Comparison of ENCODE assay signal across 9 cellular contexts in genomic region chr2:234954551-234954992, GRCh38. TPM values are rescaled to one million over a fixed set of nuclear protein-coding genes. Genes with fewer than 3 reads are reported as not detected.
DNase-seq lines count a peak whose midpoint lies in the region; ATAC-seq and TF ChIP-seq lines count a peak whose summit lies in the region.
"Had no signal": no experiment of that assay in that cellular context is flagged by ENCODE, and none has a peak within 500 bp of the region (broad histone marks: within the 10 kb centered on the region; RNA-seq: fewer than 3 reads in every experiment).

No MANE protein-coding gene starts in this region.

- POLR2A ChIA-PET in CD4-positive, alpha-beta T cell (lab: Charles Lee): no interaction called here
- POLR2A ChIA-PET in RWPE1 (lab: Yijun Ruan, JAX; ENCODE audit: low non-redundant PET): no interaction called here

- intact Hi-C loops in CD4-positive, alpha-beta T cell (cut with DNase I, micrococcal nuclease): no loop called here

- H3K27me3 Mint-ChIP-seq in CD4-positive, alpha-beta T cell: peaks cover 73% of the 10 kb centered on the region

- DNase-seq in CD4-positive, alpha-beta T cell: no peak
- DNase-seq in RWPE1 (ENCODE audit: low spot score) (no peak), foreskin fibroblast (peak in 1 of 2 donors; percentile 34), omental fat pad (ENCODE audit: low spot score) (no peak), NCI-H524 (lab: John Stamatoyannopoulos, UW) (no peak), iPS-NIHi11 (ENCODE audit: low spot score) (no peak)
- DNase-seq: effector memory CD8-positive, alpha-beta T cell had no signal

- peak overlapping the region; percentile 25 for H3K4me3 Mint-ChIP-seq in CD4-positive, alpha-beta T cell

- ATAC-seq in CD4-positive, alpha-beta T cell (ENCODE audit: poor library complexity): no peak
- peak; percentile 21 for ATAC-seq in omental fat pad (ENCODE audit: low FRiP score)
- no peak for ATAC-seq in GM18867 (IDR thresholded peaks at IDR 0.05; ENCODE audit: unreplicated experiment)
- no peak for ATAC-seq in HG02938 (IDR thresholded peaks at IDR 0.05; ENCODE audit: unreplicated experiment)
- ATAC-seq: effector memory CD8-positive, alpha-beta T cell had no signal

- no peak for TF ChIP-seq CTCF in CD4-positive, alpha-beta T cell (IDR thresholded peaks at IDR 0.05)
- no peak for TF ChIP-seq CTCF in RWPE1 (conservative IDR thresholded peaks at IDR 0.05; ENCODE audit: low read depth)
- no peak for TF ChIP-seq CTCF in foreskin fibroblast (IDR thresholded peaks at IDR 0.05; ENCODE audit: low read depth, low read length)
- TF ChIP-seq CTCF in omental fat pad (IDR thresholded peaks at IDR 0.05): no peak

- no peak overlapping the region for H3K27ac Mint-ChIP-seq in CD4-positive, alpha-beta T cell
- H3K27ac Mint-ChIP-seq: effector memory CD8-positive, alpha-beta T cell had no signal

- H3K9me3 ChIP-seq in CD4-positive, alpha-beta T cell (ENCODE audit: control insufficient read depth, low read length): no peaks in the 10 kb centered on the region

- CTCF ChIA-PET in CD4-positive, alpha-beta T cell (lab: Charles Lee): no interaction called here
- CTCF ChIA-PET in RWPE1 (lab: Yijun Ruan, JAX): no interaction called here

- H3K4me3 ChIP-seq in foreskin fibroblast (ENCODE audit: low read depth in 1 of 2, low read length in 2 of 2): peak overlapping the region; percentile 66 to 96

- H3K36me3 Mint-ChIP-seq in CD4-positive, alpha-beta T cell (ENCODE audit: low read depth): no peaks in the 10 kb centered on the region

- no peak overlapping the region for H3K27ac ChIP-seq in CD4-positive, alpha-beta T cell (ENCODE audit: low read depth, low read length)
- peak overlapping the region; percentile 67 for H3K27ac ChIP-seq in RWPE1

- peaks cover 10% of the 10 kb centered on the region for H3K4me1 Mint-ChIP-seq in CD4-positive, alpha-beta T cell (ENCODE audit: low read depth)

- no peaks in the 10 kb centered on the region for H3K9me3 Mint-ChIP-seq in CD4-positive, alpha-beta T cell
- H3K9me3 Mint-ChIP-seq: effector memory CD8-positive, alpha-beta T cell had no signal

- H3K27me3 ChIP-seq in CD4-positive, alpha-beta T cell (ENCODE audit: control insufficient read depth, insufficient read depth, low read length): peaks cover 56% of the 10 kb centered on the region

RNA-seq across cellular contexts. Expression of gene SH3BP4, which starts 2.8 kb away (rescaled TPM):
- under 1 TPM; 0.52 to 0.59 TPM for total RNA-seq in CD4-positive, alpha-beta T cell
- total RNA-seq in omental fat pad: 10 to 100 TPM; 32.5 to 66.9 (median 44.2) TPM

Comparison
In these comparisons a context has a peak if more than half of its experiments do, and no peak if none do; other contexts are left out.
1. RNA of gene SH3BP4, which starts 2.8 kb away (total RNA-seq): 32.5 to 66.9 TPM in omental fat pad; 0.52 to 0.59 TPM in CD4-positive, alpha-beta T cell; every median in the first group is over 10 times any median in the second.